In genomic region chr15:75023194-75024101, GRCh38 we compare ENCODE assay signal across 8 cellular contexts. TPM values are rescaled to one million over a fixed set of nuclear protein-coding genes. Genes with fewer than 3 reads are reported as not detected.
DNase-seq lines count a peak whose midpoint lies in the region; ATAC-seq, FAIRE-seq and TF ChIP-seq lines count a peak whose summit lies in the region.

Gene PPCDC (plus strand): TSS chr15:75023590. CDS start chr15:75028319, 4,729 bp downstream.

- H3K27ac ChIP-seq in keratinocyte (ENCODE audit: control insufficient read depth, insufficient read depth, low read length): peak within 1 kb of the TSS; percentile 94

- dilution Hi-C loops in keratinocyte (cut with MboI; ENCODE audit: extremely low pct_ligation_motif_present, low sequenced_read_pairs): no loop called here

- no peak for TF ChIP-seq CTCF in AG10803 (conservative IDR thresholded peaks at IDR 0.05; ENCODE audit: low read length)
- no peak for TF ChIP-seq CTCF in keratinocyte (optimal IDR thresholded peaks at IDR 0.05 in 1 of 3, IDR thresholded peaks at IDR 0.05 in 1 of 3, conservative IDR thresholded peaks at IDR 0.05 in 1 of 3; ENCODE audit: extremely low read depth in 1 of 3, insufficient read depth in 2 of 3, low read length in 3 of 3)

- DNase-seq in AG10803 (ENCODE audit: low read depth) (peak; percentile 92), NCI-H510A (lab: John Stamatoyannopoulos, UW) (peak; percentile 71), cerebellum (ENCODE audit: low spot score) (peak; percentile 97), keratinocyte (ENCODE audit: low read depth, low spot score) (peak; percentile 68)
- DNase-seq in activated CD4-positive, alpha-beta T cell treated with anti-CD3 and anti-CD28 coated beads for 1 hour: peak; percentile 88
- peak; percentile 84 to 86 for DNase-seq in stimulated activated CD4-positive, alpha-beta T cell treated with anti-CD3 and anti-CD28 coated beads, Interleukin-15, amount 100 ng/mL, for 1 hour (ENCODE audit: low read depth in 1 of 2, low spot score in 1 of 2)

- H3K9ac ChIP-seq in keratinocyte (ENCODE audit: control insufficient read depth, extremely low read depth, insufficient read depth, low read length): peak within 1 kb of the TSS; percentile 99

- H3K79me2 ChIP-seq in keratinocyte (ENCODE audit: control insufficient read depth, insufficient read depth, low read length): peaks cover 8% of the 10 kb centered on the region

- H3K4me1 ChIP-seq in keratinocyte (ENCODE audit: control insufficient read depth, extremely low read depth, insufficient read depth, low read length): peaks cover 7% of the 10 kb centered on the region

- no peaks in the 10 kb centered on the region for H3K9me1 ChIP-seq in keratinocyte (ENCODE audit: control insufficient read depth, extremely low read depth, insufficient read depth, low read length)

- no peaks in the 10 kb centered on the region for H3K9me3 ChIP-seq in keratinocyte (ENCODE audit: control insufficient read depth, low read depth, low read length)

- FAIRE-seq in keratinocyte (lab: Jason Lieb, UNC): peak; percentile 84

- ATAC-seq in HG03432 (IDR thresholded peaks at IDR 0.05; ENCODE audit: unreplicated experiment): peak; percentile 95

- H2AFZ ChIP-seq in keratinocyte (ENCODE audit: control insufficient read depth, low read length): peak within 1 kb of the TSS; percentile 99

- peaks cover 1 to 15% of the 10 kb centered on the region in 2 experiments for H3K36me3 ChIP-seq in keratinocyte (ENCODE audit: control insufficient read depth in 2 of 2, extremely low read depth in 1 of 2, insufficient read depth in 2 of 2, low read length in 2 of 2)

- H3K4me3 ChIP-seq in AG10803 (ENCODE audit: low read length) (peak within 1 kb of the TSS; percentile 98), keratinocyte (ENCODE audit: control insufficient read depth in 2 of 3, extremely low read depth in 1 of 3, insufficient read depth in 2 of 3, low read depth in 1 of 3, low read length in 3 of 3) (peak within 1 kb of the TSS; percentile 67 to 94 (median 93))

- H4K20me1 ChIP-seq in keratinocyte (ENCODE audit: control insufficient read depth, extremely low read depth, insufficient read depth, low read length): no peaks in the 10 kb centered on the region

- H3K4me2 ChIP-seq in keratinocyte (ENCODE audit: control insufficient read depth, extremely low read depth, insufficient read depth, low read depth, low read length): peak within 1 kb of the TSS; percentile 76

- H3K27me3 ChIP-seq in keratinocyte (ENCODE audit: control insufficient read depth, extremely low read depth, insufficient read depth, low read length): no peaks in the 10 kb centered on the region

- peak; percentile 98 for TF ChIP-seq POLR2A in GM19099 (IDR thresholded peaks at IDR 0.05; ENCODE audit: extremely low read depth, insufficient read length, low read depth)

RNA-seq across cellular contexts. Expression of gene PPCDC, which starts in this region (rescaled TPM):
- 14.3 TPM for total RNA-seq in cerebellum
- polyA plus RNA-seq in keratinocyte: 11.9 to 14.3 TPM (median 13.7 TPM) in 3 replicates
- 3.4 TPM for polyA plus RNA-seq in keratinocyte (2011; ENCODE audit: low read depth)
- polyA plus RNA-seq in keratinocyte (2011; cell fraction: cytosol; rRNA removed): 11.2 and 20.7 TPM in 2 replicates
- 13.5 and 17.4 TPM in 2 replicates for polyA plus RNA-seq in keratinocyte (2011; cell fraction: nucleus; rRNA removed)
- polyA plus RNA-seq in keratinocyte (2012; ENCODE audit: low replicate concordance): 7.0 and 11.9 TPM in 2 replicates
- 7.5 to 18.7 TPM (median 8.2 TPM) in 3 replicates for polyA minus RNA-seq in keratinocyte
- 9.6 TPM for polyA minus RNA-seq in keratinocyte (2011; cell fraction: cytosol; rRNA and poly(A)+ RNA removed)
- polyA minus RNA-seq in keratinocyte (2011; cell fraction: nucleus; rRNA and poly(A)+ RNA removed): 6.8 and 8.0 TPM in 2 replicates

Comparison
In these comparisons a context has a peak if more than half of its experiments do, and no peak if none do; other contexts are left out.
1. Peak in every context shown above with its lines: DNase-seq, ATAC-seq, H3K4me3 ChIP-seq and H3K27ac ChIP-seq.